ENCODE assay signal across 8 cellular contexts in genomic region chr10:102644066-102644645, GRCh38. TPM values are rescaled to one million over a fixed set of nuclear protein-coding genes. Genes with fewer than 3 reads are reported as not detected.
A peak's percentile ranks its signal among the peaks of the same experiment; 100 is the strongest.
DNase-seq lines count a peak whose midpoint lies in the region; ATAC-seq and TF ChIP-seq lines count a peak whose summit lies in the region.

Gene TRIM8 (plus strand): TSS chr10:102644479. CDS start chr10:102644618, 139 bp downstream.

- DNase-seq in NCI-H82 (lab: John Stamatoyannopoulos, UW) (peak; percentile 64), NCI-H82 treated with DMSO at 0.1 percent for 48 hours (lab: John Stamatoyannopoulos, UW; ENCODE audit: unreplicated experiment) (no peak), foreskin keratinocyte (no peak), omental fat pad (ENCODE audit: low spot score) (no peak), uterus (peak in 1 of 2 donors; percentile 50), hepatic stellate cell (ENCODE audit: low spot score) (no peak)
- peak; percentile 86 for DNase-seq in activated effector memory CD4-positive, alpha-beta T cell treated with anti-CD3 and anti-CD28 coated beads, Interleukin-2, amount 50 U/mL, for 16 hours

- H3K9me2 ChIP-seq in OCI-LY1 (ENCODE audit: low read depth, low read length), result no peaks in the 10 kb centered on the region

- H3K4me3 ChIP-seq in OCI-LY1 (ENCODE audit: low read depth, low read length, poor library complexity, severe bottlenecking) (peak within 1 kb of the TSS; percentile 90), uterus (peak within 1 kb of the TSS; percentile 54 to 81)

- peak in 1 of 2 donors; percentile 26 for TF ChIP-seq POLR2A in uterus (IDR thresholded peaks at IDR 0.05)

- H3K9ac ChIP-seq in OCI-LY1 (ENCODE audit: low read length), result peak within 1 kb of the TSS; percentile 90

- H3K4me1 ChIP-seq in OCI-LY1 (ENCODE audit: insufficient read depth, low read length, severe bottlenecking), result peaks cover 33% of the 10 kb centered on the region
- H3K4me1 ChIP-seq in foreskin keratinocyte, result peaks cover 9% of the 10 kb centered on the region
- peaks cover 0 to 23% of the 10 kb centered on the region in 2 donors for H3K4me1 ChIP-seq in uterus

- ATAC-seq in foreskin keratinocyte, result no peak
- no peak for ATAC-seq in omental fat pad (ENCODE audit: low FRiP score)

- H3K27me3 ChIP-seq in OCI-LY1 (ENCODE audit: insufficient read depth, low read length) (no peaks in the 10 kb centered on the region), foreskin keratinocyte (no peaks in the 10 kb centered on the region), uterus (no peaks in the 10 kb centered on the region)

- H3K36me3 ChIP-seq in OCI-LY1 (ENCODE audit: insufficient read depth, low read length) (no peaks in the 10 kb centered on the region), uterus (no peaks in the 10 kb centered on the region)

- no peak within 1 kb of the TSS for H2AFZ ChIP-seq in OCI-LY1 (ENCODE audit: low read length)

- no peaks in the 10 kb centered on the region; the same call in 1 of the 2 replicates for H3F3A ChIP-seq in OCI-LY1 (ENCODE audit: insufficient read depth, low read length)

- intact Hi-C loops in uterus (cut with DNase I; ENCODE audit: low total_unique reads), result no loop called here

- TF ChIP-seq CTCF in OCI-LY1 (IDR thresholded peaks at IDR 0.05; ENCODE audit: low read length) (no peak), foreskin keratinocyte (conservative IDR thresholded peaks at IDR 0.05) (no peak), omental fat pad (IDR thresholded peaks at IDR 0.05) (no peak), uterus (IDR thresholded peaks at IDR 0.05) (no peak)

- no peaks in the 10 kb centered on the region for H3K79me2 ChIP-seq in OCI-LY1 (ENCODE audit: insufficient read depth, low read length)

- no peaks in the 10 kb centered on the region for H4K20me1 ChIP-seq in OCI-LY1 (ENCODE audit: insufficient read depth, low read length)

- H3K9me3 ChIP-seq in OCI-LY1 (ENCODE audit: low read length) (no peaks in the 10 kb centered on the region), uterus (no peaks in the 10 kb centered on the region)

- peak within 1 kb of the TSS; percentile 98 for H3K27ac ChIP-seq in OCI-LY1 (ENCODE audit: low read depth, low read length, poor library complexity, severe bottlenecking)
- peak within 1 kb of the TSS; percentile 83 for H3K27ac ChIP-seq in foreskin keratinocyte
- peak within 1 kb of the TSS; percentile 97 to 100 for H3K27ac ChIP-seq in uterus

- peak within 1 kb of the TSS; percentile 94 for H3K4me2 ChIP-seq in OCI-LY1 (ENCODE audit: low read length)

RNA-seq across cellular contexts. Expression of gene TRIM8, which starts in this region (rescaled TPM):
- 57.9 and 65.4 TPM in 2 replicates for total RNA-seq in foreskin keratinocyte
- 59.3 and 62.8 TPM in 2 replicates for polyA plus RNA-seq in foreskin keratinocyte
- 100 to 1,000 TPM in 3 of 4 donors, 10 to 100 TPM in 1; 58.2 to 121 (median 103) TPM for total RNA-seq in omental fat pad
- 100 to 1,000 TPM in 2 of 4 donors, 10 to 100 TPM in 2; 71.2 to 119 (median 102) TPM for total RNA-seq in uterus

Comparison
In these comparisons a context has a peak if more than half of its experiments do, and no peak if none do; other contexts are left out.
1. DNase-seq: peak in NCI-H82 (single experiment) and activated effector memory CD4-positive, alpha-beta T cell treated with anti-CD3 and anti-CD28 coated beads, Interleukin-2, amount 50 U/mL, for 16 hours (single experiment); none in NCI-H82 treated with DMSO at 0.1 percent for 48 hours (single experiment), foreskin keratinocyte (0 of 2), omental fat pad (single experiment) and hepatic stellate cell (single experiment).
2. Peak in every context shown above with its lines, with median percentiles within 50 percentile points of each other: H3K27ac ChIP-seq.